In the genomic region with DNA sequence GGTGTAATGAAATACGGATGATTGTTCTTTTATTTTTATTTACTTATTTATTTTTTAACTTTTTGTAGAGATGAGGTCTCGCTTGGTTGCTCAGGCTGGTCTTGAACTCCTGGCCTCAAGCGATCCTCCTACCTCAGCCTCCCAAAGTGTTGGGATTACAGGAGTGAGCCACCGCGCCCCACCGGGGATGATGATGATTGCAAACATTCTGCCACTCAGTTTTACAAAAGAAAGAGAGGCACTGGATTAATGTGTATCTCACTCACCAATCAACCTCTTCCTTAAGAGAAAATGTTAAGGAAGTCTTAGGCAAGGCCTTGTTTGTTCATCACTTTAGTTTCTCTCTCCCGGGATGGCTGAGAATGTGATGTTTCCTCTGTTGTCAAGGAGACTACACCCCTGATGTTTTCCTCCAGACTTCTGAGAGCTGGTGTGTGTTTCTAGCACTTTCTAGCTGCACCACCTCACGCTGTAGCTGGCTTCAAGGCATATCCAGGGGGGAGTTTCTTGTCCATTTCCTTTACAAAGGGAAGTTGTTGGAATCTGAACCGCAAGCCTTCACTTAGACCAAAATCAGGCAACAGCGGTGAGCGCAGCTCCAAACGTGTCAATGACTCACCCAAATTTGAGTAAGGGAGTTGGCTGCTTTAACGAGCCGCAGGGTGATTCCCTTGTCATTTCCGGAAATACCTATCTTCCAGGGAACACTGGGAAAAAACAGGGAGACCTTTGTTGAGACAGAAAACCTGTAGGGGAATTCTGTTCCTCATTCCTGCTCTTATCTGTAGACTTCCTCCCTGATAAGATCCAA, we compare ENCODE assay signal across 1 cellular context.
A peak's percentile ranks its signal among the peaks of the same experiment; 100 is the strongest.
TF ChIP-seq lines count a peak whose summit lies in the region.

No MANE protein-coding gene starts in this region.

TF ChIP-seq in K562, 482 proteins besides CTCF, POLR2A, EP300 and RAD21 (continued from another document and continues in another):
- TF ChIP-seq GTF2F1 (IDR thresholded peaks at IDR 0.05; ENCODE audit: low read depth, low read length) = no peak
- TF ChIP-seq FOXA3 (CRISPR knock-in tag; conservative IDR thresholded peaks at IDR 0.05 in 1 of 2, IDR thresholded peaks at IDR 0.05 in 1 of 2) = no peak
- TF ChIP-seq EP400 (IDR thresholded peaks at IDR 0.05) = no peak; the same call in 1 of the 2 replicates
- TF ChIP-seq FOSL1 (tag; conservative IDR thresholded peaks at IDR 0.05) = peak; percentile 92
- TF ChIP-seq NFIC (IDR thresholded peaks at IDR 0.05) = no peak
- TF ChIP-seq, protein P1, sequence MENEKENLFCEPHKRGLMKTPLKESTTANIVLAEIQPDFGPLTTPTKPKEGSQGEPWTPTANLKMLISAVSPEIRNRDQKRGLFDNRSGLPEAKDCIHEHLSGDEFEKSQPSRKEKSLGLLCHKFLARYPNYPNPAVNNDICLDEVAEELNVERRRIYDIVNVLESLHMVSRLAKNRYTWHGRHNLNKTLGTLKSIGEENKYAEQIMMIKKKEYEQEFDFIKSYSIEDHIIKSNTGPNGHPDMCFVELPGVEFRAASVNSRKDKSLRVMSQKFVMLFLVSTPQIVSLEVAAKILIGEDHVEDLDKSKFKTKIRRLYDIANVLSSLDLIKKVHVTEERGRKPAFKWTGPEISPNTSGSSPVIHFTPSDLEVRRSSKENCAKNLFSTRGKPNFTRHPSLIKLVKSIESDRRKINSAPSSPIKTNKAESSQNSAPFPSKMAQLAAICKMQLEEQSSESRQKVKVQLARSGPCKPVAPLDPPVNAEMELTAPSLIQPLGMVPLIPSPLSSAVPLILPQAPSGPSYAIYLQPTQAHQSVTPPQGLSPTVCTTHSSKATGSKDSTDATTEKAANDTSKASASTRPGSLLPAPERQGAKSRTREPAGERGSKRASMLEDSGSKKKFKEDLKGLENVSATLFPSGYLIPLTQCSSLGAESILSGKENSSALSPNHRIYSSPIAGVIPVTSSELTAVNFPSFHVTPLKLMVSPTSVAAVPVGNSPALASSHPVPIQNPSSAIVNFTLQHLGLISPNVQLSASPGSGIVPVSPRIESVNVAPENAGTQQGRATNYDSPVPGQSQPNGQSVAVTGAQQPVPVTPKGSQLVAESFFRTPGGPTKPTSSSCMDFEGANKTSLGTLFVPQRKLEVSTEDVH (IDR thresholded peaks at IDR 0.05; ENCODE audit: low read depth, partially characterized antibody) = no peak
- no peak for TF ChIP-seq ZNF232 (CRISPR knock-in tag; IDR thresholded peaks at IDR 0.05)
- TF ChIP-seq, protein P2, sequence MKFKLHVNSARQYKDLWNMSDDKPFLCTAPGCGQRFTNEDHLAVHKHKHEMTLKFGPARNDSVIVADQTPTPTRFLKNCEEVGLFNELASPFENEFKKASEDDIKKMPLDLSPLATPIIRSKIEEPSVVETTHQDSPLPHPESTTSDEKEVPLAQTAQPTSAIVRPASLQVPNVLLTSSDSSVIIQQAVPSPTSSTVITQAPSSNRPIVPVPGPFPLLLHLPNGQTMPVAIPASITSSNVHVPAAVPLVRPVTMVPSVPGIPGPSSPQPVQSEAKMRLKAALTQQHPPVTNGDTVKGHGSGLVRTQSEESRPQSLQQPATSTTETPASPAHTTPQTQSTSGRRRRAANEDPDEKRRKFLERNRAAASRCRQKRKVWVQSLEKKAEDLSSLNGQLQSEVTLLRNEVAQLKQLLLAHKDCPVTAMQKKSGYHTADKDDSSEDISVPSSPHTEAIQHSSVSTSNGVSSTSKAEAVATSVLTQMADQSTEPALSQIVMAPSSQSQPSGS (CRISPR knock-in tag; IDR thresholded peaks at IDR 0.05) = no peak
- TF ChIP-seq, protein P3, sequence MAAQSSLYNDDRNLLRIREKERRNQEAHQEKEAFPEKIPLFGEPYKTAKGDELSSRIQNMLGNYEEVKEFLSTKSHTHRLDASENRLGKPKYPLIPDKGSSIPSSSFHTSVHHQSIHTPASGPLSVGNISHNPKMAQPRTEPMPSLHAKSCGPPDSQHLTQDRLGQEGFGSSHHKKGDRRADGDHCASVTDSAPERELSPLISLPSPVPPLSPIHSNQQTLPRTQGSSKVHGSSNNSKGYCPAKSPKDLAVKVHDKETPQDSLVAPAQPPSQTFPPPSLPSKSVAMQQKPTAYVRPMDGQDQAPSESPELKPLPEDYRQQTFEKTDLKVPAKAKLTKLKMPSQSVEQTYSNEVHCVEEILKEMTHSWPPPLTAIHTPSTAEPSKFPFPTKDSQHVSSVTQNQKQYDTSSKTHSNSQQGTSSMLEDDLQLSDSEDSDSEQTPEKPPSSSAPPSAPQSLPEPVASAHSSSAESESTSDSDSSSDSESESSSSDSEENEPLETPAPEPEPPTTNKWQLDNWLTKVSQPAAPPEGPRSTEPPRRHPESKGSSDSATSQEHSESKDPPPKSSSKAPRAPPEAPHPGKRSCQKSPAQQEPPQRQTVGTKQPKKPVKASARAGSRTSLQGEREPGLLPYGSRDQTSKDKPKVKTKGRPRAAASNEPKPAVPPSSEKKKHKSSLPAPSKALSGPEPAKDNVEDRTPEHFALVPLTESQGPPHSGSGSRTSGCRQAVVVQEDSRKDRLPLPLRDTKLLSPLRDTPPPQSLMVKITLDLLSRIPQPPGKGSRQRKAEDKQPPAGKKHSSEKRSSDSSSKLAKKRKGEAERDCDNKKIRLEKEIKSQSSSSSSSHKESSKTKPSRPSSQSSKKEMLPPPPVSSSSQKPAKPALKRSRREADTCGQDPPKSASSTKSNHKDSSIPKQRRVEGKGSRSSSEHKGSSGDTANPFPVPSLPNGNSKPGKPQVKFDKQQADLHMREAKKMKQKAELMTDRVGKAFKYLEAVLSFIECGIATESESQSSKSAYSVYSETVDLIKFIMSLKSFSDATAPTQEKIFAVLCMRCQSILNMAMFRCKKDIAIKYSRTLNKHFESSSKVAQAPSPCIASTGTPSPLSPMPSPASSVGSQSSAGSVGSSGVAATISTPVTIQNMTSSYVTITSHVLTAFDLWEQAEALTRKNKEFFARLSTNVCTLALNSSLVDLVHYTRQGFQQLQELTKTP (IDR thresholded peaks at IDR 0.05; ENCODE audit: low read depth in 1 of 2, partially characterized antibody in 2 of 2) = peak in 1 of 2 experiments; percentile 61
- TF ChIP-seq HDAC1 (IDR thresholded peaks at IDR 0.05) = peak in 1 of 2 experiments; percentile 82; a peak in 2 of 4 replicates
- no peak for TF ChIP-seq PTTG1 (tag; IDR thresholded peaks at IDR 0.05; ENCODE audit: low read depth)
- TF ChIP-seq DNMT1 (IDR thresholded peaks at IDR 0.05) = no peak
- peak; percentile 13 to 40; a peak in 2 of 4 replicates for TF ChIP-seq NRF1 (conservative IDR thresholded peaks at IDR 0.05 in 1 of 2, IDR thresholded peaks at IDR 0.05 in 1 of 2)
- TF ChIP-seq, protein P4, sequence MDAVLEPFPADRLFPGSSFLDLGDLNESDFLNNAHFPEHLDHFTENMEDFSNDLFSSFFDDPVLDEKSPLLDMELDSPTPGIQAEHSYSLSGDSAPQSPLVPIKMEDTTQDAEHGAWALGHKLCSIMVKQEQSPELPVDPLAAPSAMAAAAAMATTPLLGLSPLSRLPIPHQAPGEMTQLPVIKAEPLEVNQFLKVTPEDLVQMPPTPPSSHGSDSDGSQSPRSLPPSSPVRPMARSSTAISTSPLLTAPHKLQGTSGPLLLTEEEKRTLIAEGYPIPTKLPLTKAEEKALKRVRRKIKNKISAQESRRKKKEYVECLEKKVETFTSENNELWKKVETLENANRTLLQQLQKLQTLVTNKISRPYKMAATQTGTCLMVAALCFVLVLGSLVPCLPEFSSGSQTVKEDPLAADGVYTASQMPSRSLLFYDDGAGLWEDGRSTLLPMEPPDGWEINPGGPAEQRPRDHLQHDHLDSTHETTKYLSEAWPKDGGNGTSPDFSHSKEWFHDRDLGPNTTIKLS (IDR thresholded peaks at IDR 0.05; ENCODE audit: borderline replicate concordance, low read depth) = no peak
- peak; percentile 48; the same call in 1 of the 2 replicates for TF ChIP-seq GABPA (tag; conservative IDR thresholded peaks at IDR 0.05; ENCODE audit: low read depth)
- no peak for TF ChIP-seq PRMT5 (CRISPR knock-in tag; IDR thresholded peaks at IDR 0.05)
- TF ChIP-seq ZNF12 (CRISPR knock-in tag; IDR thresholded peaks at IDR 0.05) = no peak
- TF ChIP-seq, protein P5, sequence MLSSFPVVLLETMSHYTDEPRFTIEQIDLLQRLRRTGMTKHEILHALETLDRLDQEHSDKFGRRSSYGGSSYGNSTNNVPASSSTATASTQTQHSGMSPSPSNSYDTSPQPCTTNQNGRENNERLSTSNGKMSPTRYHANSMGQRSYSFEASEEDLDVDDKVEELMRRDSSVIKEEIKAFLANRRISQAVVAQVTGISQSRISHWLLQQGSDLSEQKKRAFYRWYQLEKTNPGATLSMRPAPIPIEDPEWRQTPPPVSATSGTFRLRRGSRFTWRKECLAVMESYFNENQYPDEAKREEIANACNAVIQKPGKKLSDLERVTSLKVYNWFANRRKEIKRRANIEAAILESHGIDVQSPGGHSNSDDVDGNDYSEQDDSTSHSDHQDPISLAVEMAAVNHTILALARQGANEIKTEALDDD (IDR thresholded peaks at IDR 0.05) = 0 out of 2 replicates have a peak, but pooled peaks have one; percentile 39
- peak; percentile 91 for TF ChIP-seq JUND (IDR thresholded peaks at IDR 0.05; ENCODE audit: borderline replicate concordance, low read depth, low read length)
- TF ChIP-seq JUND (tag; IDR thresholded peaks at IDR 0.05; ENCODE audit: borderline replicate concordance, low read depth, low read length) = peak; percentile 84; the same call in 2 of the 3 replicates
- no peak for TF ChIP-seq TCFL5 (CRISPR knock-in tag; conservative IDR thresholded peaks at IDR 0.05)
- TF ChIP-seq NR3C1 (CRISPR knock-in tag; IDR thresholded peaks at IDR 0.05) = no peak
- no peak for TF ChIP-seq HOXB6 (CRISPR knock-in tag; IDR thresholded peaks at IDR 0.05; ENCODE audit: borderline replicate concordance)
- peak; percentile 57; the same call in 1 of the 2 replicates for TF ChIP-seq TEAD4 (IDR thresholded peaks at IDR 0.05; ENCODE audit: low read length)
- no peak for TF ChIP-seq TEAD4 (CRISPR knock-in tag; IDR thresholded peaks at IDR 0.05; ENCODE audit: borderline replicate concordance)
- TF ChIP-seq ZNF764 (CRISPR knock-in tag; IDR thresholded peaks at IDR 0.05; ENCODE audit: low read depth) = no peak
- TF ChIP-seq, protein P6, sequence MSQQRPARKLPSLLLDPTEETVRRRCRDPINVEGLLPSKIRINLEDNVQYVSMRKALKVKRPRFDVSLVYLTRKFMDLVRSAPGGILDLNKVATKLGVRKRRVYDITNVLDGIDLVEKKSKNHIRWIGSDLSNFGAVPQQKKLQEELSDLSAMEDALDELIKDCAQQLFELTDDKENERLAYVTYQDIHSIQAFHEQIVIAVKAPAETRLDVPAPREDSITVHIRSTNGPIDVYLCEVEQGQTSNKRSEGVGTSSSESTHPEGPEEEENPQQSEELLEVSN (IDR thresholded peaks at IDR 0.05; ENCODE audit: borderline replicate concordance in 1 of 2, extremely low read depth in 1 of 2, insufficient read depth in 1 of 2, insufficient read length in 1 of 2, low read depth in 1 of 2, low read length in 1 of 2, poor library complexity in 1 of 2, severe bottlenecking in 1 of 2) = no peak
- no peak for TF ChIP-seq NFIX (CRISPR knock-in tag; IDR thresholded peaks at IDR 0.05; ENCODE audit: low read depth)
- no peak for TF ChIP-seq ZNF24 (IDR thresholded peaks at IDR 0.05)
- TF ChIP-seq ZNF253 (CRISPR knock-in tag; conservative IDR thresholded peaks at IDR 0.05) = no peak
- peak in 1 of 2 experiments; percentile 69; a peak in 1 of 4 replicates for TF ChIP-seq SIN3A (IDR thresholded peaks at IDR 0.05; ENCODE audit: borderline replicate concordance in 2 of 2, control insufficient read depth in 1 of 2, low read depth in 2 of 2, low read length in 2 of 2)
- 0 out of 2 replicates have a peak, but pooled peaks have one; percentile 27 for TF ChIP-seq ATF7 (IDR thresholded peaks at IDR 0.05)
- TF ChIP-seq HNRNPL (IDR thresholded peaks at IDR 0.05; ENCODE audit: low read depth, low read length) = no peak
- TF ChIP-seq MAZ (CRISPR knock-in tag; conservative IDR thresholded peaks at IDR 0.05 in 1 of 2, IDR thresholded peaks at IDR 0.05 in 1 of 2) = peak in 1 of 2 experiments; percentile 2; a peak in 1 of 4 replicates
- TF ChIP-seq HMG20B (CRISPR knock-in tag; IDR thresholded peaks at IDR 0.05) = no peak
- TF ChIP-seq, protein P7, sequence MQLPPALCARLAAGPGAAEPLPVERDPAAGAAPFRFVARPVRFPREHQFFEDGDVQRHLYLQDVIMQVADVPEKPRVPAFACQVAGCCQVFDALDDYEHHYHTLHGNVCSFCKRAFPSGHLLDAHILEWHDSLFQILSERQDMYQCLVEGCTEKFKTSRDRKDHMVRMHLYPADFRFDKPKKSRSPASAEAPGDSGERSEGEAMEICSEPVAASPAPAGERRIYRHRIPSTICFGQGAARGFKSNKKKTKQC (CRISPR knock-in tag; IDR thresholded peaks at IDR 0.05) = no peak; the same call in 1 of the 2 replicates
- TF ChIP-seq, protein P8, sequence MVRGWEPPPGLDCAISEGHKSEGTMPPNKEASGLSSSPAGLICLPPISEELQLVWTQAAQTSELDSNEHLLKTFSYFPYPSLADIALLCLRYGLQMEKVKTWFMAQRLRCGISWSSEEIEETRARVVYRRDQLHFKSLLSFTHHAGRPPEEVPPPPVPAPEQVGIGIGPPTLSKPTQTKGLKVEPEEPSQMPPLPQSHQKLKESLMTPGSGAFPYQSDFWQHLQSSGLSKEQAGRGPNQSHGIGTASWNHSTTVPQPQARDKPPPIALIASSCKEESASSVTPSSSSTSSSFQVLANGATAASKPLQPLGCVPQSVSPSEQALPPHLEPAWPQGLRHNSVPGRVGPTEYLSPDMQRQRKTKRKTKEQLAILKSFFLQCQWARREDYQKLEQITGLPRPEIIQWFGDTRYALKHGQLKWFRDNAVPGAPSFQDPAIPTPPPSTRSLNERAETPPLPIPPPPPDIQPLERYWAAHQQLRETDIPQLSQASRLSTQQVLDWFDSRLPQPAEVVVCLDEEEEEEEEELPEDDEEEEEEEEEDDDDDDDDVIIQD (CRISPR knock-in tag; IDR thresholded peaks at IDR 0.05) = no peak
- TF ChIP-seq ZFP36 (IDR thresholded peaks at IDR 0.05; ENCODE audit: low read depth, low read length, partially characterized antibody) = no peak
- TF ChIP-seq, protein P9, sequence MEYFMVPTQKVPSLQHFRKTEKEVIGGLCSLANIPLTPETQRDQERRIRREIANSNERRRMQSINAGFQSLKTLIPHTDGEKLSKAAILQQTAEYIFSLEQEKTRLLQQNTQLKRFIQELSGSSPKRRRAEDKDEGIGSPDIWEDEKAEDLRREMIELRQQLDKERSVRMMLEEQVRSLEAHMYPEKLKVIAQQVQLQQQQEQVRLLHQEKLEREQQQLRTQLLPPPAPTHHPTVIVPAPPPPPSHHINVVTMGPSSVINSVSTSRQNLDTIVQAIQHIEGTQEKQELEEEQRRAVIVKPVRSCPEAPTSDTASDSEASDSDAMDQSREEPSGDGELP (CRISPR knock-in tag; IDR thresholded peaks at IDR 0.05; ENCODE audit: borderline replicate concordance) = no peak
- TF ChIP-seq YY1 (IDR thresholded peaks at IDR 0.05; ENCODE audit: borderline replicate concordance in 1 of 3, control insufficient read depth in 1 of 3, extremely low read depth in 1 of 3, insufficient read depth in 3 of 3, insufficient read length in 1 of 3, insufficient replicate concordance in 2 of 3, low read depth in 1 of 3, low read length in 2 of 3) = no peak
- no peak for TF ChIP-seq ZBED1 (IDR thresholded peaks at IDR 0.05)
- peak; percentile 76 for TF ChIP-seq NFE2 (IDR thresholded peaks at IDR 0.05; ENCODE audit: low read depth)
- no peak for TF ChIP-seq ZFP1 (CRISPR knock-in tag; IDR thresholded peaks at IDR 0.05)
- TF ChIP-seq ZC3H11A (IDR thresholded peaks at IDR 0.05; ENCODE audit: low read depth, low read length) = no peak
- no peak for TF ChIP-seq BACH1 (tag; IDR thresholded peaks at IDR 0.05)
- no peak for TF ChIP-seq ZSCAN29 (IDR thresholded peaks at IDR 0.05)
- TF ChIP-seq POLR2AphosphoS2 (IDR thresholded peaks at IDR 0.05; ENCODE audit: low read length) = no peak
- no peak for TF ChIP-seq CSDE1 (IDR thresholded peaks at IDR 0.05)
- peak; percentile 66; the same call in 1 of the 2 replicates for TF ChIP-seq SMARCE1 (IDR thresholded peaks at IDR 0.05)
- TF ChIP-seq ZNF165 (CRISPR knock-in tag; IDR thresholded peaks at IDR 0.05; ENCODE audit: borderline replicate concordance) = no peak
- no peak for TF ChIP-seq CHCHD3 (CRISPR knock-in tag; IDR thresholded peaks at IDR 0.05)
- TF ChIP-seq RBM39 (optimal IDR thresholded peaks at IDR 0.05; ENCODE audit: low read depth, low read length) = no peak
